In genomic region chr15:77096131-77096530, GRCh38 we compare ENCODE assay signal across 13 cellular contexts. TPM values are rescaled to one million over a fixed set of nuclear protein-coding genes. Genes with fewer than 3 reads are reported as not detected.
A peak's percentile ranks its signal among the peaks of the same experiment; 100 is the strongest.
DNase-seq lines count a peak whose midpoint lies in the region; ATAC-seq and TF ChIP-seq lines count a peak whose summit lies in the region.
"Had no signal": no experiment of that assay in that cellular context is flagged by ENCODE, and none has a peak within 500 bp of the region (broad histone marks: within the 10 kb centered on the region; RNA-seq: fewer than 3 reads in every experiment).

No MANE protein-coding gene starts in this region.

- no peaks in the 10 kb centered on the region for H3K27me3 Mint-ChIP-seq in activated CD4-positive, alpha-beta memory T cell treated with anti-CD3 and anti-CD28 coated beads for 36 hours

- no peak overlapping the region for H3K27ac Mint-ChIP-seq in activated CD4-positive, alpha-beta memory T cell treated with anti-CD3 and anti-CD28 coated beads for 36 hours
- H3K27ac Mint-ChIP-seq: CD14-positive monocyte; CD8-positive, alpha-beta T cell had no signal

- H3K9me3 ChIP-seq in HEK293 (ENCODE audit: control insufficient read depth, insufficient read depth, low read depth, low read length) (no peaks in the 10 kb centered on the region), adipocyte (ENCODE audit: control insufficient read depth, low read length) (no peaks in the 10 kb centered on the region)

- ATAC-seq in omental fat pad (ENCODE audit: low FRiP score), result peak; percentile 52
- ATAC-seq: CD8-positive, alpha-beta T cell; HCT116 had no signal

- no peaks in the 10 kb centered on the region for H3K27me3 ChIP-seq in adipocyte (replicated peaks; ENCODE audit: control insufficient read depth, insufficient read depth, low read length)

- DNase-seq in adipocyte (ENCODE audit: low read depth), result peak; percentile 81
- DNase-seq in omental fat pad (ENCODE audit: low spot score), result no peak
- peak; percentile 10 for DNase-seq in ureter (ENCODE audit: low spot score)
- no peak for DNase-seq in activated CD4-positive, alpha-beta memory T cell treated with anti-CD3 and anti-CD28 coated beads for 36 hours
- DNase-seq in NCI-H2107 (lab: John Stamatoyannopoulos, UW), result no peak
- DNase-seq: CD8-positive, alpha-beta T cell; COR-L47; DND-41; GDM1; GM23248 had no signal

- H3K9ac ChIP-seq in adipocyte (ENCODE audit: low read length), result no peak overlapping the region
- H3K9ac ChIP-seq: GM23248 had no signal

- H3K4me3 ChIP-seq in HEK293 (ENCODE audit: low read depth, low read length) (no peak overlapping the region), adipocyte (ENCODE audit: low read length) (no peak overlapping the region)
- H3K4me3 ChIP-seq: GM23248 had no signal

- CTCF ChIA-PET in HEK293 (lab: Yijun Ruan, JAX), result interaction anchor here (1.0 to 1.5 kb wide), 3 partner anchors 10 to 401 kb away, joined by 3 to 8 read pairs (median 4); no protein-coding TSS in a partner anchor
- CTCF ChIA-PET in activated CD4-positive, alpha-beta memory T cell treated with anti-CD3 and anti-CD28 coated beads for 36 hours (lab: Charles Lee), result interaction anchor here (1.6 kb wide), 1 partner anchor 123 kb away, joined by 4 read pairs; no protein-coding TSS in a partner anchor

- TF ChIP-seq CTCF in HEK293 (tag by site-specific recombination; IDR thresholded peaks at IDR 0.05), result no peak
- no peak for TF ChIP-seq CTCF in omental fat pad (IDR thresholded peaks at IDR 0.05)

- H3K36me3 ChIP-seq in HEK293 (ENCODE audit: control insufficient read depth in 2 of 2, insufficient read depth in 1 of 2, low read length in 2 of 2) (no peaks in the 10 kb centered on the region), adipocyte (ENCODE audit: control insufficient read depth, insufficient read depth, low read length, severe bottlenecking) (no peaks in the 10 kb centered on the region)

- H3K4me1 ChIP-seq in HEK293 (ENCODE audit: control insufficient read depth, insufficient read depth, low read length) (no peaks in the 10 kb centered on the region), adipocyte (ENCODE audit: control insufficient read depth, insufficient read depth, low read length) (peaks cover 8% of the 10 kb centered on the region)

- POLR2A ChIA-PET in HEK293 (lab: Yijun Ruan, JAX), result no interaction called here
- POLR2A ChIA-PET in activated CD4-positive, alpha-beta memory T cell treated with anti-CD3 and anti-CD28 coated beads for 36 hours (lab: Charles Lee), result no interaction called here

- no peak overlapping the region for H3K27ac ChIP-seq in HEK293 (ENCODE audit: extremely low read depth, low read depth, low read length)
- H3K27ac ChIP-seq: GM23248 had no signal

- no peaks in the 10 kb centered on the region for H3K4me1 Mint-ChIP-seq in activated CD4-positive, alpha-beta memory T cell treated with anti-CD3 and anti-CD28 coated beads for 36 hours (ENCODE audit: low read depth)

- intact Hi-C loops in activated CD4-positive, alpha-beta memory T cell treated with anti-CD3 and anti-CD28 coated beads for 36 hours (cut with micrococcal nuclease), result no loop called here

- no peak overlapping the region for H3K4me3 Mint-ChIP-seq in activated CD4-positive, alpha-beta memory T cell treated with anti-CD3 and anti-CD28 coated beads for 36 hours
- H3K4me3 Mint-ChIP-seq: CD14-positive monocyte; CD8-positive, alpha-beta T cell had no signal

- H3K9me3 Mint-ChIP-seq in activated CD4-positive, alpha-beta memory T cell treated with anti-CD3 and anti-CD28 coated beads for 36 hours, result no peaks in the 10 kb centered on the region
- H3K9me3 Mint-ChIP-seq: CD14-positive monocyte; CD8-positive, alpha-beta T cell had no signal

- H3K36me3 Mint-ChIP-seq in activated CD4-positive, alpha-beta memory T cell treated with anti-CD3 and anti-CD28 coated beads for 36 hours, result no peaks in the 10 kb centered on the region
- H3K36me3 Mint-ChIP-seq: CD14-positive monocyte; CD8-positive, alpha-beta T cell had no signal

TF ChIP-seq in HEK293, 187 proteins besides CTCF, POLR2A, EP300 and RAD21:
- TF ChIP-seq ZFHX2 (tag by site-specific recombination; conservative IDR thresholded peaks at IDR 0.05) (0 out of 2 replicates have a peak, but pooled peaks have one; percentile 4), YY2 (tag by site-specific recombination; IDR thresholded peaks at IDR 0.05) (no peak), ZNF555 (tag by site-specific recombination; conservative IDR thresholded peaks at IDR 0.05) (no peak), ZNF174 (tag by site-specific recombination; IDR thresholded peaks at IDR 0.05) (no peak), ZNF768 (tag by site-specific recombination; IDR thresholded peaks at IDR 0.05) (no peak)
- TF ChIP-seq, protein P1, sequence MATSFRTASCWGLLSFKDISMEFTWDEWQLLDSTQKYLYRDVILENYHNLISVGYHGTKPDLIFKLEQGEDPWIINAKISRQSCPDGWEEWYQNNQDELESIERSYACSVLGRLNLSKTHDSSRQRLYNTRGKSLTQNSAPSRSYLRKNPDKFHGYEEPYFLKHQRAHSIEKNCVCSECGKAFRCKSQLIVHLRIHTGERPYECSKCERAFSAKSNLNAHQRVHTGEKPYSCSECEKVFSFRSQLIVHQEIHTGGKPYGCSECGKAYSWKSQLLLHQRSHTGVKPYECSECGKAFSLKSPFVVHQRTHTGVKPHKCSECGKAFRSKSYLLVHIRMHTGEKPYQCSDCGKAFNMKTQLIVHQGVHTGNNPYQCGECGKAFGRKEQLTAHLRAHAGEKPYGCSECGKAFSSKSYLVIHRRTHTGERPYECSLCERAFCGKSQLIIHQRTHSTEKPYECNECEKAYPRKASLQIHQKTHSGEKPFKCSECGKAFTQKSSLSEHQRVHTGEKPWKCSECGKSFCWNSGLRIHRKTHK (tag by site-specific recombination; IDR thresholded peaks at IDR 0.05), result no peak
TF ChIP-seq in HEK293: peak in this region for 1.

RNA-seq across cellular contexts. Expression of gene TSPAN3, which starts 25.2 kb away (rescaled TPM):
- total RNA-seq in omental fat pad (1,000 to 10,000 TPM in 2 of 4 donors, 100 to 1,000 TPM in 2; 218 to 1,125 (median 697) TPM), ureter (166 TPM)
- 10 to 100 TPM; 28.9 to 29.1 TPM for total RNA-seq in activated CD4-positive, alpha-beta memory T cell treated with anti-CD3 and anti-CD28 coated beads for 36 hours

Comparison
In these comparisons a context has a peak if more than half of its experiments do, and no peak if none do; other contexts are left out.
1. DNase-seq: peak in adipocyte (single experiment) and ureter (single experiment); none in omental fat pad (single experiment), activated CD4-positive, alpha-beta memory T cell treated with anti-CD3 and anti-CD28 coated beads for 36 hours (single experiment) and NCI-H2107 (single experiment).